ENCODE assay signal across 1 cellular context in the genomic region with DNA sequence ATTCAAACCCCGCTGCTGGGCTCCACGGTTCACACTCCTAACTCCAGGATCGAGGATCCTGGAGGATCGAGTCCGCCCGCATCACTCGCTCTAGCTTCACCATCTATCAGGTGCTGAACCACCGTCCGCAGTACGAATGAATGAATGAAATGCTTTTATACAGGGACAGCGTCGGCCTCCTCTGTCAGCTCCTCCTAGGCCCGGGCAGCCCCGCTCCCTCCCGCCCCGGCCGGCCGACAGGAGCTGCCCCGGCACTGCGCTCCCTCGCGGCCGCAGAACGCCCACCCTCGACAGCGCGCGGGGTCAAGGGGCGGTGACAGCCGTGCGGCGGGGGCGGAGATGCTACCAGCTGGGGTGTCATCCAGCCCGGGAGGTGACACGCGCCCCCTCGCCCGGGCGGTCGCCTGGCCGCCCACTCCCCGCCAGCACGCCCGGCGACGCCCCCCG.
A peak's percentile ranks its signal among the peaks of the same experiment; 100 is the strongest.
TF ChIP-seq lines count a peak whose summit lies in the region.

No MANE protein-coding gene starts in this region.

TF ChIP-seq in HepG2, 621 proteins besides CTCF, POLR2A, EP300 and RAD21 (continued from another document):
- TF ChIP-seq MTA1 (CRISPR knock-in tag; IDR thresholded peaks at IDR 0.05; ENCODE audit: borderline replicate concordance): 0 out of 2 replicates have a peak, but pooled peaks have one; percentile 1
- TF ChIP-seq REPIN1 (CRISPR knock-in tag; IDR thresholded peaks at IDR 0.05; ENCODE audit: borderline replicate concordance, low read depth): no peak
- no peak; the same call in 1 of the 2 replicates for TF ChIP-seq MXD4 (CRISPR knock-in tag; IDR thresholded peaks at IDR 0.05)
- TF ChIP-seq MAZ (IDR thresholded peaks at IDR 0.05; ENCODE audit: borderline replicate concordance, low read depth, low read length): no peak
- peak; percentile 72; the same call in 1 of the 2 replicates for TF ChIP-seq MAZ (CRISPR knock-in tag; IDR thresholded peaks at IDR 0.05; ENCODE audit: low read depth)
- no peak for TF ChIP-seq HMG20A (CRISPR knock-in tag; IDR thresholded peaks at IDR 0.05; ENCODE audit: borderline replicate concordance)
- TF ChIP-seq, protein P1, sequence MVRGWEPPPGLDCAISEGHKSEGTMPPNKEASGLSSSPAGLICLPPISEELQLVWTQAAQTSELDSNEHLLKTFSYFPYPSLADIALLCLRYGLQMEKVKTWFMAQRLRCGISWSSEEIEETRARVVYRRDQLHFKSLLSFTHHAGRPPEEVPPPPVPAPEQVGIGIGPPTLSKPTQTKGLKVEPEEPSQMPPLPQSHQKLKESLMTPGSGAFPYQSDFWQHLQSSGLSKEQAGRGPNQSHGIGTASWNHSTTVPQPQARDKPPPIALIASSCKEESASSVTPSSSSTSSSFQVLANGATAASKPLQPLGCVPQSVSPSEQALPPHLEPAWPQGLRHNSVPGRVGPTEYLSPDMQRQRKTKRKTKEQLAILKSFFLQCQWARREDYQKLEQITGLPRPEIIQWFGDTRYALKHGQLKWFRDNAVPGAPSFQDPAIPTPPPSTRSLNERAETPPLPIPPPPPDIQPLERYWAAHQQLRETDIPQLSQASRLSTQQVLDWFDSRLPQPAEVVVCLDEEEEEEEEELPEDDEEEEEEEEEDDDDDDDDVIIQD (CRISPR knock-in tag; IDR thresholded peaks at IDR 0.05; ENCODE audit: low read depth): no peak
- TF ChIP-seq TBP (CRISPR knock-in tag; IDR thresholded peaks at IDR 0.05): no peak
- TF ChIP-seq NR1H2 (CRISPR knock-in tag; IDR thresholded peaks at IDR 0.05; ENCODE audit: borderline replicate concordance, low read depth): no peak
- TF ChIP-seq, protein P2, sequence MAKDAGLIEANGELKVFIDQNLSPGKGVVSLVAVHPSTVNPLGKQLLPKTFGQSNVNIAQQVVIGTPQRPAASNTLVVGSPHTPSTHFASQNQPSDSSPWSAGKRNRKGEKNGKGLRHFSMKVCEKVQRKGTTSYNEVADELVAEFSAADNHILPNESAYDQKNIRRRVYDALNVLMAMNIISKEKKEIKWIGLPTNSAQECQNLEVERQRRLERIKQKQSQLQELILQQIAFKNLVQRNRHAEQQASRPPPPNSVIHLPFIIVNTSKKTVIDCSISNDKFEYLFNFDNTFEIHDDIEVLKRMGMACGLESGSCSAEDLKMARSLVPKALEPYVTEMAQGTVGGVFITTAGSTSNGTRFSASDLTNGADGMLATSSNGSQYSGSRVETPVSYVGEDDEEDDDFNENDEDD (CRISPR knock-in tag; IDR thresholded peaks at IDR 0.05; ENCODE audit: borderline replicate concordance): 0 out of 2 replicates have a peak, but pooled peaks have one; percentile 34
- TF ChIP-seq, protein P3, sequence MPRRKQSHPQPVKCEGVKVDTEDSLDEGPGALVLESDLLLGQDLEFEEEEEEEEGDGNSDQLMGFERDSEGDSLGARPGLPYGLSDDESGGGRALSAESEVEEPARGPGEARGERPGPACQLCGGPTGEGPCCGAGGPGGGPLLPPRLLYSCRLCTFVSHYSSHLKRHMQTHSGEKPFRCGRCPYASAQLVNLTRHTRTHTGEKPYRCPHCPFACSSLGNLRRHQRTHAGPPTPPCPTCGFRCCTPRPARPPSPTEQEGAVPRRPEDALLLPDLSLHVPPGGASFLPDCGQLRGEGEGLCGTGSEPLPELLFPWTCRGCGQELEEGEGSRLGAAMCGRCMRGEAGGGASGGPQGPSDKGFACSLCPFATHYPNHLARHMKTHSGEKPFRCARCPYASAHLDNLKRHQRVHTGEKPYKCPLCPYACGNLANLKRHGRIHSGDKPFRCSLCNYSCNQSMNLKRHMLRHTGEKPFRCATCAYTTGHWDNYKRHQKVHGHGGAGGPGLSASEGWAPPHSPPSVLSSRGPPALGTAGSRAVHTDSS (CRISPR knock-in tag; conservative IDR thresholded peaks at IDR 0.05): no peak; the same call in 1 of the 2 replicates
- TF ChIP-seq CEBPG (CRISPR knock-in tag; IDR thresholded peaks at IDR 0.05): no peak
- no peak for TF ChIP-seq ZNF883 (CRISPR knock-in tag; IDR thresholded peaks at IDR 0.05; ENCODE audit: not compliant biosample characterization)
- TF ChIP-seq DNMT1 (CRISPR knock-in tag; IDR thresholded peaks at IDR 0.05): 0 out of 2 replicates have a peak, but pooled peaks have one; percentile 47
- 0 out of 2 replicates have a peak, but pooled peaks have one; percentile 12 for TF ChIP-seq WIZ (CRISPR knock-in tag; IDR thresholded peaks at IDR 0.05)
- no peak for TF ChIP-seq CAMTA2 (CRISPR knock-in tag; IDR thresholded peaks at IDR 0.05; ENCODE audit: borderline replicate concordance)
- peak; percentile 76; the same call in 1 of the 2 replicates for TF ChIP-seq ZNF24 (IDR thresholded peaks at IDR 0.05)
- no peak for TF ChIP-seq ZBTB39 (CRISPR knock-in tag; IDR thresholded peaks at IDR 0.05)
- TF ChIP-seq RFX1 (IDR thresholded peaks at IDR 0.05): no peak
- no peak for TF ChIP-seq NCOA1 (CRISPR knock-in tag; IDR thresholded peaks at IDR 0.05)
- TF ChIP-seq PAX8 (CRISPR knock-in tag; IDR thresholded peaks at IDR 0.05; ENCODE audit: borderline replicate concordance): no peak
- no peak; the same call in 1 of the 2 replicates for TF ChIP-seq TAF1 (CRISPR knock-in tag; IDR thresholded peaks at IDR 0.05)
- TF ChIP-seq HNRNPUL1 (IDR thresholded peaks at IDR 0.05; ENCODE audit: low read depth, low read length): no peak
- TF ChIP-seq MBD4 (IDR thresholded peaks at IDR 0.05; ENCODE audit: borderline replicate concordance, low read length): no peak
- no peak for TF ChIP-seq CBX5 (CRISPR knock-in tag; IDR thresholded peaks at IDR 0.05; ENCODE audit: borderline replicate concordance)
- TF ChIP-seq ZNF3 (CRISPR knock-in tag; IDR thresholded peaks at IDR 0.05): no peak
- no peak for TF ChIP-seq RERE (CRISPR knock-in tag; IDR thresholded peaks at IDR 0.05; ENCODE audit: low read depth)
- no peak for TF ChIP-seq ZNF12 (CRISPR knock-in tag; IDR thresholded peaks at IDR 0.05)
- no peak for TF ChIP-seq ZNF639 (CRISPR knock-in tag; conservative IDR thresholded peaks at IDR 0.05)
- no peak for TF ChIP-seq ZNF17 (CRISPR knock-in tag; IDR thresholded peaks at IDR 0.05)
- TF ChIP-seq JUNB (CRISPR knock-in tag; IDR thresholded peaks at IDR 0.05; ENCODE audit: borderline replicate concordance): no peak
- no peak for TF ChIP-seq ZNF678 (CRISPR knock-in tag; IDR thresholded peaks at IDR 0.05)
- peak; percentile 57; the same call in 1 of the 2 replicates for TF ChIP-seq TBX2 (CRISPR knock-in tag; IDR thresholded peaks at IDR 0.05; ENCODE audit: borderline replicate concordance)
- no peak for TF ChIP-seq SIX1 (CRISPR knock-in tag; IDR thresholded peaks at IDR 0.05; ENCODE audit: borderline replicate concordance)
- TF ChIP-seq HES4 (CRISPR knock-in tag; IDR thresholded peaks at IDR 0.05; ENCODE audit: borderline replicate concordance): 0 out of 2 replicates have a peak, but pooled peaks have one; percentile 24
- TF ChIP-seq HBP1 (CRISPR knock-in tag; IDR thresholded peaks at IDR 0.05; ENCODE audit: low read depth): 0 out of 2 replicates have a peak, but pooled peaks have one; percentile 50
- 0 out of 2 replicates have a peak, but pooled peaks have one; percentile 15 for TF ChIP-seq ZNF607 (CRISPR knock-in tag; IDR thresholded peaks at IDR 0.05; ENCODE audit: borderline replicate concordance)
- no peak for TF ChIP-seq ZNF563 (CRISPR knock-in tag; IDR thresholded peaks at IDR 0.05)
